ENCODE assay signal across 1 cellular context in genomic region chr4:1763070-1763549, GRCh38.
TF ChIP-seq lines count a peak whose summit lies in the region.

No MANE protein-coding gene starts in this region.

TF ChIP-seq in endothelial cell of umbilical vein, 7 proteins besides CTCF, POLR2A, EP300 and RAD21:
- TF ChIP-seq EZH2 (IDR thresholded peaks at IDR 0.05; ENCODE audit: borderline replicate concordance, low read depth, low read length, severe bottlenecking) (no peak), FOS (IDR thresholded peaks at IDR 0.05; ENCODE audit: borderline replicate concordance, insufficient read depth, low read length) (no peak), GATA2 (IDR thresholded peaks at IDR 0.05; ENCODE audit: insufficient read depth, insufficient read length, low read depth, low read length) (no peak), MAX (IDR thresholded peaks at IDR 0.05; ENCODE audit: insufficient read depth, insufficient read length) (no peak), MYC (IDR thresholded peaks at IDR 0.05; ENCODE audit: low read depth, low read length) (no peak), JUN (IDR thresholded peaks at IDR 0.05; ENCODE audit: borderline replicate concordance, insufficient read depth, insufficient read length, low read depth) (no peak), POLR2AphosphoS5 (IDR thresholded peaks at IDR 0.05; ENCODE audit: insufficient read depth, low read depth, low read length) (no peak)
